11 cellular contexts compared by ENCODE assay signal in genomic region chr12:29796823-29797263, GRCh38. TPM values are rescaled to one million over a fixed set of nuclear protein-coding genes. Genes with fewer than 3 reads are reported as not detected.
DNase-seq lines count a peak whose midpoint lies in the region; ATAC-seq and TF ChIP-seq lines count a peak whose summit lies in the region.
"Had no signal": no experiment of that assay in that cellular context is flagged by ENCODE, and none has a peak within 500 bp of the region (broad histone marks: within the 10 kb centered on the region; RNA-seq: fewer than 3 reads in every experiment).

No MANE protein-coding gene starts in this region.

- TF ChIP-seq CTCF in mesothelial cell of epicardium (IDR thresholded peaks at IDR 0.05; ENCODE audit: unreplicated experiment): no peak

- H3K27ac Mint-ChIP-seq in mesothelial cell of epicardium: no peak overlapping the region
- H3K27ac Mint-ChIP-seq: activated CD4-positive, alpha-beta T cell treated with anti-CD3 and anti-CD28 coated beads for 36 hours; IgD-negative memory B cell had no signal

- peaks cover 5% of the 10 kb centered on the region for H3K9me3 Mint-ChIP-seq in mesothelial cell of epicardium

- no peaks in the 10 kb centered on the region for H3K27me3 Mint-ChIP-seq in mesothelial cell of epicardium (ENCODE audit: low read depth)
- H3K27me3 Mint-ChIP-seq: IgD-negative memory B cell had no signal

- intact Hi-C loops in left cardiac atrium (cut with DNase I): no loop called here

- H3K4me3 Mint-ChIP-seq in mesothelial cell of epicardium: no peak overlapping the region
- H3K4me3 Mint-ChIP-seq: activated CD4-positive, alpha-beta T cell treated with anti-CD3 and anti-CD28 coated beads for 36 hours; IgD-negative memory B cell had no signal

- no peak overlapping the region for H3K4me3 ChIP-seq in skeletal muscle cell (ENCODE audit: low read depth, low read length)
- H3K4me3 ChIP-seq: lower lobe of right lung had no signal

- DNase-seq in H4 (ENCODE audit: low spot score) (peak; percentile 87), amniotic epithelial cell (ENCODE audit: low read depth) (peak; percentile 93), left cardiac atrium (no peak), skeletal muscle cell (ENCODE audit: low read depth) (peak; percentile 78), HK-2 (ENCODE audit: unreplicated experiment) (no peak), NOMO-1 treated with dmso at 0.1 percent for 144 hours (lab: John Stamatoyannopoulos, UW; ENCODE audit: unreplicated experiment) (no peak), mesothelial cell of epicardium (ENCODE audit: low spot score in 2 of 2, unreplicated experiment in 2 of 2) (no peak)
- DNase-seq: activated CD4-positive, alpha-beta T cell treated with anti-CD3 and anti-CD28 coated beads for 36 hours; lower lobe of right lung had no signal

- H3K36me3 Mint-ChIP-seq in mesothelial cell of epicardium: peaks cover 3% of the 10 kb centered on the region
- H3K36me3 Mint-ChIP-seq: IgD-negative memory B cell had no signal

- peak; percentile 73 to 93 for ATAC-seq in left cardiac atrium
- no peak for ATAC-seq in HG03457 (IDR thresholded peaks at IDR 0.05; ENCODE audit: unreplicated experiment)
- ATAC-seq: activated CD4-positive, alpha-beta T cell treated with anti-CD3 and anti-CD28 coated beads for 36 hours had no signal

- peaks cover 25% of the 10 kb centered on the region for H3K4me1 Mint-ChIP-seq in mesothelial cell of epicardium
- H3K4me1 Mint-ChIP-seq: activated CD4-positive, alpha-beta T cell treated with anti-CD3 and anti-CD28 coated beads for 36 hours; IgD-negative memory B cell had no signal

RNA-seq across cellular contexts. Expression of gene TMTC1, which starts 13.1 kb away (rescaled TPM):
- 9.3 and 14.0 TPM in 2 replicates for total RNA-seq in H4 (2014; rRNA removed; shearing (Covaris generic))
- total RNA-seq in left cardiac atrium (10 to 100 TPM; 49.0 to 49.5 TPM), mesothelial cell of epicardium (0.88 to 1.0 TPM (median 0.91 TPM) in 3 replicates)

Comparison
In these comparisons a context has a peak if more than half of its experiments do, and no peak if none do; other contexts are left out.
1. DNase-seq: peak in H4 (single experiment), amniotic epithelial cell (single experiment) and skeletal muscle cell (single experiment); none in left cardiac atrium (single experiment), HK-2 (single experiment), NOMO-1 treated with dmso at 0.1 percent for 144 hours (single experiment) and mesothelial cell of epicardium (0 of 2).